9 cellular contexts compared by ENCODE assay signal in genomic region chrX:101287402-101287801, GRCh38. TPM values are rescaled to one million over a fixed set of nuclear protein-coding genes. Genes with fewer than 3 reads are reported as not detected.
DNase-seq lines count a peak whose midpoint lies in the region; ATAC-seq, FAIRE-seq and TF ChIP-seq lines count a peak whose summit lies in the region.
"Had no signal": no experiment of that assay in that cellular context is flagged by ENCODE, and none has a peak within 500 bp of the region (broad histone marks: within the 10 kb centered on the region; RNA-seq: fewer than 3 reads in every experiment).

No MANE protein-coding gene starts in this region.

- no peak overlapping the region for H3K4me3 ChIP-seq in GM23338
- H3K4me3 ChIP-seq in astrocyte (ENCODE audit: insufficient read depth, low read depth, low read length): no peak overlapping the region
- H3K4me3 ChIP-seq: BLaER1 had no signal

- H3K9ac ChIP-seq in astrocyte (ENCODE audit: low read length): no peak overlapping the region
- H3K9ac ChIP-seq: BLaER1 had no signal

- peak; percentile 51 to 53 for TF ChIP-seq CTCF in GM23338 (conservative IDR thresholded peaks at IDR 0.05; ENCODE audit: low read depth in 2 of 2)
- peak; percentile 60 for TF ChIP-seq CTCF in astrocyte (IDR thresholded peaks at IDR 0.05; ENCODE audit: insufficient read depth, low read depth, low read length)

- H3K27ac Mint-ChIP-seq in GM23338: no peak overlapping the region
- no peak overlapping the region for H3K27ac Mint-ChIP-seq in astrocyte (ENCODE audit: unreplicated experiment)

- H3K4me1 Mint-ChIP-seq in GM23338 (no peaks in the 10 kb centered on the region), astrocyte (ENCODE audit: low read depth, unreplicated experiment) (no peaks in the 10 kb centered on the region)

- H2AFZ ChIP-seq in GM23338 (no peak overlapping the region), astrocyte (ENCODE audit: low read depth, low read length) (no peak overlapping the region)

- H4K20me1 ChIP-seq in GM23338 (replicated peaks; ENCODE audit: insufficient read depth) (no peaks in the 10 kb centered on the region), astrocyte (ENCODE audit: insufficient read depth, low read length) (no peaks in the 10 kb centered on the region)
- H4K20me1 ChIP-seq: BLaER1 had no signal

- H3K27me3 Mint-ChIP-seq in GM23338 (ENCODE audit: insufficient read depth, low read depth, poor library complexity) (peaks cover 2% of the 10 kb centered on the region), astrocyte (ENCODE audit: low read depth, unreplicated experiment) (no peaks in the 10 kb centered on the region)

- H3K9me3 ChIP-seq in astrocyte (ENCODE audit: insufficient read depth, low read depth, low read length): no peaks in the 10 kb centered on the region

- H3K27ac ChIP-seq in GM23338 (ENCODE audit: low read depth) (no peak overlapping the region), astrocyte (ENCODE audit: low read depth, low read length) (no peak overlapping the region)
- H3K27ac ChIP-seq: BLaER1 had no signal

- no peak overlapping the region for H3K4me2 ChIP-seq in GM23338
- no peak overlapping the region for H3K4me2 ChIP-seq in astrocyte (ENCODE audit: low read length)
- H3K4me2 ChIP-seq: BLaER1 had no signal

- H3K4me3 Mint-ChIP-seq in GM23338 (no peak overlapping the region), astrocyte (ENCODE audit: unreplicated experiment) (no peak overlapping the region)

- H3K79me2 ChIP-seq in GM23338 (replicated peaks; ENCODE audit: insufficient read depth) (no peaks in the 10 kb centered on the region), astrocyte (ENCODE audit: insufficient read depth, low read length) (no peaks in the 10 kb centered on the region)

- H3K36me3 ChIP-seq in GM23338 (ENCODE audit: insufficient read depth) (no peaks in the 10 kb centered on the region), astrocyte (ENCODE audit: insufficient read depth, low read length) (no peaks in the 10 kb centered on the region)
- H3K36me3 ChIP-seq: BLaER1 had no signal

- peak; percentile 97 for FAIRE-seq in astrocyte (lab: Jason Lieb, UNC)

- H3K9me2 ChIP-seq in GM23338 (ENCODE audit: insufficient read depth): no peaks in the 10 kb centered on the region

- H3K4me1 ChIP-seq in GM23338 (ENCODE audit: insufficient read depth): no peaks in the 10 kb centered on the region
- no peaks in the 10 kb centered on the region for H3K4me1 ChIP-seq in astrocyte (ENCODE audit: insufficient read depth, low read length)
- H3K4me1 ChIP-seq: BLaER1 had no signal

- no peak for ATAC-seq in GM23338
- ATAC-seq in HG02970 (IDR thresholded peaks at IDR 0.05; ENCODE audit: low FRiP score, unreplicated experiment): no peak

- H3K36me3 Mint-ChIP-seq in GM23338 (ENCODE audit: low read depth) (no peaks in the 10 kb centered on the region), astrocyte (ENCODE audit: low read depth, unreplicated experiment) (no peaks in the 10 kb centered on the region)

- peaks cover 2% of the 10 kb centered on the region; the same call in 2 of the 3 replicates for H3K9me3 Mint-ChIP-seq in GM23338
- no peaks in the 10 kb centered on the region for H3K9me3 Mint-ChIP-seq in astrocyte (ENCODE audit: unreplicated experiment)

- H3K27me3 ChIP-seq in GM23338 (ENCODE audit: insufficient read depth): peaks cover 21% of the 10 kb centered on the region
- no peaks in the 10 kb centered on the region for H3K27me3 ChIP-seq in astrocyte (ENCODE audit: insufficient read depth, low read length)
- H3K27me3 ChIP-seq: BLaER1 had no signal

- H3F3A ChIP-seq in GM23338 (replicated peaks; ENCODE audit: low read depth): no peaks in the 10 kb centered on the region

- DNase-seq in NCI-H1417 (lab: John Stamatoyannopoulos, UW) (peak; percentile 15 to 75 (median 35)), NCI-H1417 treated with DMSO at 0.1 percent for 48 hours (lab: John Stamatoyannopoulos, UW) (no peak), GM23338 (ENCODE audit: low spot score) (peak; percentile 57), NCI-H2107 treated with DMSO at 0.1 percent for 48 hours (lab: John Stamatoyannopoulos, UW; ENCODE audit: unreplicated experiment) (peak; percentile 48), astrocyte (ENCODE audit: low read depth) (peak; percentile 8), kidney tubule cell (ENCODE audit: low spot score) (peak; percentile 52)
- no peak for DNase-seq in stimulated activated CD4-positive, alpha-beta T cell treated with anti-CD3 and anti-CD28 coated beads, Interleukin-4, amount 100 ng/mL, for 1 hour

TF ChIP-seq in GM23338, 12 proteins besides CTCF, POLR2A, EP300 and RAD21:
- no peak for TF ChIP-seq POLR2AphosphoS5 (IDR thresholded peaks at IDR 0.05; ENCODE audit: low read depth)
- no peak for TF ChIP-seq CREB1 (CRISPR knock-in tag; IDR thresholded peaks at IDR 0.05; ENCODE audit: low read depth)
- TF ChIP-seq, protein P1, sequence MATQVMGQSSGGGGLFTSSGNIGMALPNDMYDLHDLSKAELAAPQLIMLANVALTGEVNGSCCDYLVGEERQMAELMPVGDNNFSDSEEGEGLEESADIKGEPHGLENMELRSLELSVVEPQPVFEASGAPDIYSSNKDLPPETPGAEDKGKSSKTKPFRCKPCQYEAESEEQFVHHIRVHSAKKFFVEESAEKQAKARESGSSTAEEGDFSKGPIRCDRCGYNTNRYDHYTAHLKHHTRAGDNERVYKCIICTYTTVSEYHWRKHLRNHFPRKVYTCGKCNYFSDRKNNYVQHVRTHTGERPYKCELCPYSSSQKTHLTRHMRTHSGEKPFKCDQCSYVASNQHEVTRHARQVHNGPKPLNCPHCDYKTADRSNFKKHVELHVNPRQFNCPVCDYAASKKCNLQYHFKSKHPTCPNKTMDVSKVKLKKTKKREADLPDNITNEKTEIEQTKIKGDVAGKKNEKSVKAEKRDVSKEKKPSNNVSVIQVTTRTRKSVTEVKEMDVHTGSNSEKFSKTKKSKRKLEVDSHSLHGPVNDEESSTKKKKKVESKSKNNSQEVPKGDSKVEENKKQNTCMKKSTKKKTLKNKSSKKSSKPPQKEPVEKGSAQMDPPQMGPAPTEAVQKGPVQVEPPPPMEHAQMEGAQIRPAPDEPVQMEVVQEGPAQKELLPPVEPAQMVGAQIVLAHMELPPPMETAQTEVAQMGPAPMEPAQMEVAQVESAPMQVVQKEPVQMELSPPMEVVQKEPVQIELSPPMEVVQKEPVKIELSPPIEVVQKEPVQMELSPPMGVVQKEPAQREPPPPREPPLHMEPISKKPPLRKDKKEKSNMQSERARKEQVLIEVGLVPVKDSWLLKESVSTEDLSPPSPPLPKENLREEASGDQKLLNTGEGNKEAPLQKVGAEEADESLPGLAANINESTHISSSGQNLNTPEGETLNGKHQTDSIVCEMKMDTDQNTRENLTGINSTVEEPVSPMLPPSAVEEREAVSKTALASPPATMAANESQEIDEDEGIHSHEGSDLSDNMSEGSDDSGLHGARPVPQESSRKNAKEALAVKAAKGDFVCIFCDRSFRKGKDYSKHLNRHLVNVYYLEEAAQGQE (IDR thresholded peaks at IDR 0.05; ENCODE audit: unreplicated experiment): no peak
- no peak for TF ChIP-seq ZNF114 (CRISPR knock-in tag; IDR thresholded peaks at IDR 0.05)
- TF ChIP-seq EZH2phosphoT487 (IDR thresholded peaks at IDR 0.05; ENCODE audit: unreplicated experiment): no peak
- no peak for TF ChIP-seq STAT1 (IDR thresholded peaks at IDR 0.05; ENCODE audit: unreplicated experiment)
- TF ChIP-seq ETS1 (IDR thresholded peaks at IDR 0.05): no peak
- TF ChIP-seq EZH2 (IDR thresholded peaks at IDR 0.05; ENCODE audit: low read depth, unreplicated experiment): no peak
TF ChIP-seq in GM23338: peak in this region for 0.

RNA-seq across cellular contexts. Expression of gene TAF7L, which starts 3.7 kb away (rescaled TPM):
- total RNA-seq in GM23338 (2014; rRNA removed; shearing (Covaris generic)): 0.58 TPM in 1 of 2 replicates, not detected in the other
- polyA plus RNA-seq in GM23338 (2016; fragmentation: Nextera tagmentation; extraction: Ambion mirVana): 0.37 and 0.66 TPM in 2 replicates
- total RNA-seq in astrocyte: 0.27 and 0.29 TPM in 2 replicates

Comparison
In these comparisons a context has a peak if more than half of its experiments do, and no peak if none do; other contexts are left out.
1. DNase-seq: peak in NCI-H1417 (3 of 3), GM23338 (single experiment), NCI-H2107 treated with DMSO at 0.1 percent for 48 hours (single experiment), astrocyte (single experiment) and kidney tubule cell (single experiment); none in NCI-H1417 treated with DMSO at 0.1 percent for 48 hours (single experiment) and stimulated activated CD4-positive, alpha-beta T cell treated with anti-CD3 and anti-CD28 coated beads, Interleukin-4, amount 100 ng/mL, for 1 hour (single experiment).